ENCODE assay signal across 8 cellular contexts in the genomic region with DNA sequence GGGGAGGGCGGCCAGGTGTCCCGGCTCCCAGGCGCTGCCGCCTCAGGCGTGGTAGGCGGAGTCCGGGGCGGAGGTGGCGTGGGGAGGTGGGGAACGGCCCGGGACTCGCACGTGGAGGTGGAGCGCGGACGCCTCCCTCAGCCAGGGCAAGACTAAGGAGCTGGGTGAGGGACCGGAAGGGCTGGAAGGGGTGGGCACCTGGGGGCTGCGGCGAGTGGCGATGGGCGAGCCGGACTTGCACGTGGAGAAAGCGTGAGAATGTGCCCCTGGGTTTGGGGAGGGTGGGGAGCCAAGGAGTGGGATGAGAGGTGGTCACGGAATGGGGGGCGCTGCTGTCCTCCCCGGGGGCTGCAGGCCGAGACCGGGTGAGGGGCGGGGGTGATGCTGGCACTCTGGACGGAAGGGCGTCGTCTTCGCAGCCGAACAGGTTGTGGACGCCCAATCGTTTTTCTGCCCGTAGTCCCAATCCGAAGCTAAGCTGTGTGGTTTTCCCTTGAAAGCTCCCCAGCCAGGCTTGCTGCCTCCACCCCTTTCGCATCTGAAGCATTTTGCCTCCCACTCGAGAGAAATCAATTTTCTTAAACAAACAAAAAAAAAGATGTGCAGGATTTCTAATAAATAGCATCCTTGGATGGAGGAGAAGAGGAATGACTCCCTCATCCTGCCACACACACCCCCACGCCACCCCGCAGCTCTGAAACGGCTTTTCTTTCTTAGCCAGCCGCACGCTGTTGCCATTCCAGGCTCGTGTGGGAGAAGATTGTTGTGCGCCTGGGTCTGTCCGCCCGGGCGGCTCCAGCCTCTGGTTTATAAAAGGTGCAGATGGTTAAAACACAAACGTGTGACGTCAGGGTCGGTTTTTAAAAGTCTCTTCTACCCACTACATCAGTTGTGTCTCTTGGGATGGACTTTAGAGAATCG.
DNase-seq lines count a peak whose midpoint lies in the region; ATAC-seq and TF ChIP-seq lines count a peak whose summit lies in the region.

No MANE protein-coding gene starts in this region.

- H3K4me3 ChIP-seq in CD8-positive, alpha-beta memory T cell (ENCODE audit: low read length) = peak overlapping the region; percentile 67
- H3K4me3 ChIP-seq in gastroesophageal sphincter (peak overlapping the region; percentile 85 to 90), neuron (ENCODE audit: low read length) (peak overlapping the region; percentile 88)

- H2AFZ ChIP-seq in neuron (ENCODE audit: low read depth, low read length) = peak overlapping the region; percentile 89

- H3K36me3 ChIP-seq in CD8-positive, alpha-beta memory T cell (ENCODE audit: insufficient read depth, low read length) = no peaks in the 10 kb centered on the region
- no peaks in the 10 kb centered on the region for H3K36me3 ChIP-seq in gastroesophageal sphincter
- no peaks in the 10 kb centered on the region for H3K36me3 ChIP-seq in neuron (ENCODE audit: insufficient read depth, low read length)

- DNase-seq in CD8-positive, alpha-beta memory T cell = peak in 2 of 5 donors; percentile 7 to 9
- DNase-seq in GM19238 (ENCODE audit: insufficient read length, low spot score) (peak; percentile 54), NCI-H526 (lab: John Stamatoyannopoulos, UW) (peak; percentile 85 to 90), ureter (ENCODE audit: low spot score) (peak; percentile 50)
- no peak for DNase-seq in activated T-helper 2 cell treated with anti-CD3 and anti-CD28 coated beads, Interferon-gamma antibody, Interleukin-2, Interleukin-4, amounts not matched to agents 10 μg/mL and 5 μg/mL and 100 μg/mL, durations not matched to agents 14 hours and 24 hours and 36 hours (ENCODE audit: low spot score)

- peak overlapping the region in 7 of 8 donors; percentile 43 to 88 (median 79) for H3K27ac Mint-ChIP-seq in CD8-positive, alpha-beta memory T cell
- H3K27ac Mint-ChIP-seq in activated T-helper 2 cell treated with anti-CD3 and anti-CD28 coated beads, Interferon-gamma antibody, Interleukin-2, Interleukin-4, amounts not matched to agents 10 μg/mL and 5 μg/mL and 100 μg/mL, durations not matched to agents 14 hours and 24 hours and 36 hours = peak overlapping the region; percentile 58

- TF ChIP-seq CTCF in gastroesophageal sphincter (IDR thresholded peaks at IDR 0.05) = no peak

- peaks cover 18 to 46% (median 44%) of the 10 kb centered on the region in 3 donors for H3K4me1 Mint-ChIP-seq in CD8-positive, alpha-beta memory T cell
- peaks cover 34% of the 10 kb centered on the region for H3K4me1 Mint-ChIP-seq in activated T-helper 2 cell treated with anti-CD3 and anti-CD28 coated beads, Interferon-gamma antibody, Interleukin-2, Interleukin-4, amounts not matched to agents 10 μg/mL and 5 μg/mL and 100 μg/mL, durations not matched to agents 14 hours and 24 hours and 36 hours (ENCODE audit: low read depth)

- peak overlapping the region; percentile 25 for H3K27ac ChIP-seq in CD8-positive, alpha-beta memory T cell (ENCODE audit: low read depth, low read length)
- peak overlapping the region; percentile 8 to 85 (median 82) for H3K27ac ChIP-seq in gastroesophageal sphincter

- 0% methylated on average over 28 to 43 of the region's 55 CpGs for WGBS in gastroesophageal sphincter (ENCODE audit: low coverage in 1 of 2), 2 donors

- H3K27me3 ChIP-seq in CD8-positive, alpha-beta memory T cell (ENCODE audit: insufficient read depth, low read length, poor library complexity, severe bottlenecking) = no peaks in the 10 kb centered on the region
- H3K27me3 ChIP-seq in gastroesophageal sphincter = no peaks in the 10 kb centered on the region
- H3K27me3 ChIP-seq in neuron (ENCODE audit: insufficient read depth, low read length) = no peaks in the 10 kb centered on the region

- peaks cover 11% of the 10 kb centered on the region for H3K4me1 ChIP-seq in CD8-positive, alpha-beta memory T cell (ENCODE audit: insufficient read depth, low read length)
- H3K4me1 ChIP-seq in gastroesophageal sphincter = peaks cover 3 to 21% (median 5%) of the 10 kb centered on the region in 3 donors
- H3K4me1 ChIP-seq in neuron (ENCODE audit: insufficient read depth, low read length) = peaks cover 19% of the 10 kb centered on the region

- no peaks in the 10 kb centered on the region for H3K9me3 Mint-ChIP-seq in CD8-positive, alpha-beta memory T cell
- H3K9me3 Mint-ChIP-seq in activated T-helper 2 cell treated with anti-CD3 and anti-CD28 coated beads, Interferon-gamma antibody, Interleukin-2, Interleukin-4, amounts not matched to agents 10 μg/mL and 5 μg/mL and 100 μg/mL, durations not matched to agents 14 hours and 24 hours and 36 hours = peaks cover 13% of the 10 kb centered on the region

- peaks cover 0 to 4% of the 10 kb centered on the region in 2 donors for H3K27me3 Mint-ChIP-seq in CD8-positive, alpha-beta memory T cell
- H3K27me3 Mint-ChIP-seq in activated T-helper 2 cell treated with anti-CD3 and anti-CD28 coated beads, Interferon-gamma antibody, Interleukin-2, Interleukin-4, amounts not matched to agents 10 μg/mL and 5 μg/mL and 100 μg/mL, durations not matched to agents 14 hours and 24 hours and 36 hours (ENCODE audit: low read depth) = no peaks in the 10 kb centered on the region

- POLR2A ChIA-PET in CD8-positive, alpha-beta memory T cell (lab: Charles Lee) = interaction anchor here (0.5 kb wide), 1 partner anchor 7 kb away, joined by 3 read pairs; no protein-coding TSS in a partner anchor

- no peaks in the 10 kb centered on the region for H3K9me3 ChIP-seq in CD8-positive, alpha-beta memory T cell (ENCODE audit: low read length)
- no peaks in the 10 kb centered on the region for H3K9me3 ChIP-seq in gastroesophageal sphincter
- H3K9me3 ChIP-seq in neuron (ENCODE audit: low read length) = no peaks in the 10 kb centered on the region

- peak overlapping the region; percentile 84 to 97 (median 87) for H3K4me3 Mint-ChIP-seq in CD8-positive, alpha-beta memory T cell
- H3K4me3 Mint-ChIP-seq in activated T-helper 2 cell treated with anti-CD3 and anti-CD28 coated beads, Interferon-gamma antibody, Interleukin-2, Interleukin-4, amounts not matched to agents 10 μg/mL and 5 μg/mL and 100 μg/mL, durations not matched to agents 14 hours and 24 hours and 36 hours (ENCODE audit: low read depth) = peak overlapping the region; percentile 78

- CTCF ChIA-PET in CD8-positive, alpha-beta memory T cell (lab: Charles Lee) = no interaction called here

- no peak for TF ChIP-seq POLR2A in gastroesophageal sphincter (IDR thresholded peaks at IDR 0.05)

- ATAC-seq in HG03175 (IDR thresholded peaks at IDR 0.05; ENCODE audit: unreplicated experiment) = peak; percentile 44
- ATAC-seq in gastroesophageal sphincter = peak; percentile 78

- intact Hi-C loops in activated T-helper 2 cell treated with anti-CD3 and anti-CD28 coated beads, Interferon-gamma antibody, Interleukin-2, Interleukin-4, amounts not matched to agents 10 μg/mL and 5 μg/mL and 100 μg/mL, durations not matched to agents 14 hours and 24 hours and 36 hours (cut with micrococcal nuclease) = loop anchor here (2.0 to 5.0 kb wide), 2 partner anchors 259 to 387 kb away; a partner anchor contains a TSS

- TF ChIP-seq EP300 in gastroesophageal sphincter (IDR thresholded peaks at IDR 0.05) = no peak

- H3K36me3 Mint-ChIP-seq in CD8-positive, alpha-beta memory T cell = peaks cover 1 to 7% (median 7%) of the 10 kb centered on the region in 3 donors
- peaks cover 22% of the 10 kb centered on the region for H3K36me3 Mint-ChIP-seq in activated T-helper 2 cell treated with anti-CD3 and anti-CD28 coated beads, Interferon-gamma antibody, Interleukin-2, Interleukin-4, amounts not matched to agents 10 μg/mL and 5 μg/mL and 100 μg/mL, durations not matched to agents 14 hours and 24 hours and 36 hours (ENCODE audit: low read depth)
